ENCODE assay signal across 10 cellular contexts in genomic region chr4:14787894-14788293, GRCh38.
DNase-seq lines count a peak whose midpoint lies in the region; ATAC-seq lines count a peak whose summit lies in the region.
"Had no signal": no experiment of that assay in that cellular context is flagged by ENCODE, and none has a peak within 500 bp of the region (broad histone marks: within the 10 kb centered on the region; RNA-seq: fewer than 3 reads in every experiment).

No MANE protein-coding gene starts in this region.

- 0 out of 2 replicates have a peak, but pooled peaks cover 3% of the 10 kb centered on the region for H3K27me3 ChIP-seq in GM23248 (replicated peaks; ENCODE audit: insufficient read depth)
- H3K27me3 ChIP-seq: gastroesophageal sphincter had no signal

- no peaks in the 10 kb centered on the region for H3F3A ChIP-seq in GM23248 (ENCODE audit: insufficient read depth)

- H3K27ac Mint-ChIP-seq in T-helper 17 cell = no peak overlapping the region
- H3K27ac Mint-ChIP-seq: T-helper 1 cell treated with Interleukin-12 subunit alpha and Interleukin-12 subunit beta and Interleukin-4 antibody, amounts not matched to agents 30 μg/mL and 1 μg/mL, for 36 hours had no signal

- no peak overlapping the region for H2AFZ ChIP-seq in GM23248

- H3K36me3 Mint-ChIP-seq in T-helper 17 cell (ENCODE audit: low read depth) = peaks cover 2% of the 10 kb centered on the region

- H3K4me1 Mint-ChIP-seq in T-helper 17 cell = no peaks in the 10 kb centered on the region

- no peak overlapping the region for H3K9ac ChIP-seq in GM23248

- no peaks in the 10 kb centered on the region for H3K27me3 Mint-ChIP-seq in T-helper 17 cell

- H3K4me1 ChIP-seq in GM23248 (ENCODE audit: insufficient read depth) = no peaks in the 10 kb centered on the region
- H3K4me1 ChIP-seq: gastroesophageal sphincter had no signal

- H4K20me1 ChIP-seq in GM23248 (ENCODE audit: insufficient read depth) = no peaks in the 10 kb centered on the region

- ATAC-seq in T-helper 17 cell = peak; percentile 40
- ATAC-seq: gastroesophageal sphincter had no signal

- DNase-seq in CD1c-positive myeloid dendritic cell (ENCODE audit: extremely low spot score) (peak; percentile 47), GM23248 (peak; percentile 30), T-helper 17 cell (no peak), islet precursor cell (peak; percentile 60), HuH-7.5 (ENCODE audit: low spot score) (no peak), dedifferentiated amniotic fluid mesenchymal stem cell (ENCODE audit: extremely low spot score) (no peak), hypothalamus (lab: John Stamatoyannopoulos, UW) (no peak)
- DNase-seq in activated naive CD4-positive, alpha-beta T cell treated with anti-CD3 and anti-CD28 coated beads, Interleukin-2, amount 50 U/mL, for 16 hours = no peak

- no peak overlapping the region for H3K4me2 ChIP-seq in GM23248 (ENCODE audit: unreplicated experiment)

- H3K4me3 Mint-ChIP-seq in T-helper 17 cell = no peak overlapping the region
- H3K4me3 Mint-ChIP-seq: T-helper 1 cell treated with Interleukin-12 subunit alpha and Interleukin-12 subunit beta and Interleukin-4 antibody, amounts not matched to agents 30 μg/mL and 1 μg/mL, for 36 hours had no signal

- H3K36me3 ChIP-seq in GM23248 (ENCODE audit: low read depth) = no peaks in the 10 kb centered on the region
- H3K36me3 ChIP-seq: gastroesophageal sphincter had no signal

- no peak overlapping the region for H3K4me3 ChIP-seq in GM23248
- H3K4me3 ChIP-seq: gastroesophageal sphincter had no signal

- no peaks in the 10 kb centered on the region for H3K79me2 ChIP-seq in GM23248 (ENCODE audit: insufficient read depth)

- no peak overlapping the region for H3K27ac ChIP-seq in GM23248
- H3K27ac ChIP-seq: gastroesophageal sphincter had no signal

- in situ Hi-C loops in GM23248 (cut with MboI) = no loop called here

- no peaks in the 10 kb centered on the region for H3K9me3 ChIP-seq in GM23248 (ENCODE audit: low read depth)
- peaks cover 3% of the 10 kb centered on the region for H3K9me3 ChIP-seq in T-helper 17 cell (ENCODE audit: control insufficient read depth, low read length, poor library complexity, severe bottlenecking)

- no peaks in the 10 kb centered on the region for H3K9me2 ChIP-seq in GM23248 (ENCODE audit: insufficient read depth)

Comparison
In these comparisons a context has a peak if more than half of its experiments do, and no peak if none do; other contexts are left out.
1. DNase-seq: peak in CD1c-positive myeloid dendritic cell (single experiment), GM23248 (single experiment) and islet precursor cell (single experiment); none in T-helper 17 cell (0 of 3), HuH-7.5 (single experiment), dedifferentiated amniotic fluid mesenchymal stem cell (single experiment), activated naive CD4-positive, alpha-beta T cell treated with anti-CD3 and anti-CD28 coated beads, Interleukin-2, amount 50 U/mL, for 16 hours (single experiment) and hypothalamus (0 of 51).